Comparison of ENCODE assay signal across 19 cellular contexts in the genomic region with DNA sequence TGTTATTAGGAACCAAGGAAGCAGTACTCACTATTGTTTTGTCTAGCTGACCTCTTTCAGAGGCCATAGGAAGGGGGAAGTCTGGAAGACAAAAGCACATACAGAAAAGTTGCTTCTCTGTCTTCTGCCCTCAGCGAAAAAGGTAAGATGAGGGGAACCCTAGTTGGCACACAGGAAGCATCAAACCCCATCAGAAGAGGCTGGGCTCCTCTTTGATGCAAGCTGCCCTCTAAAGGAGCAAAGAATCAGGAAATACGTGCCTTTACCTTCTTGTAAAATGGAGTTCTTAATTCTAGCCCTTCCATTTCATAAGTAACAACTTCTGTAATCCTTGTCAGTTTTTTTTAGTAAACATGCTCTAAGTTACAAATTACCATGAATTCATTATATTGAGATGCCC. TPM values are rescaled to one million over a fixed set of nuclear protein-coding genes. Genes with fewer than 3 reads are reported as not detected.
"Had no signal": no experiment of that assay in that cellular context is flagged by ENCODE, and none has a peak within 500 bp of the region (broad histone marks: within the 10 kb centered on the region; RNA-seq: fewer than 3 reads in every experiment).

No MANE protein-coding gene starts in this region.

- H3K36me3 ChIP-seq: brain microvascular endothelial cell, esophagus muscularis mucosa, left lung, tibial artery had no signal

- H3K4me3 Mint-ChIP-seq: activated CD4-positive, alpha-beta memory T cell treated with anti-CD3 and anti-CD28 coated beads for 36 hours; naive B cell had no signal

- H3K4me3 ChIP-seq: esophagus muscularis mucosa, left lung, tibial artery had no signal

- H3K27ac ChIP-seq: brain microvascular endothelial cell, esophagus muscularis mucosa, left lung, tibial artery had no signal

- ATAC-seq: activated CD4-positive, CD25-positive, alpha-beta regulatory T cell treated with anti-CD3 and anti-CD28 coated beads, Interleukin-2, amount 50 U/mL, for 24 hours; left lung had no signal

- H3K4me1 Mint-ChIP-seq: naive B cell had no signal

- DNase-seq: activated CD4-positive, alpha-beta memory T cell treated with anti-CD3 and anti-CD28 coated beads for 36 hours; anterior cingulate cortex; brain microvascular endothelial cell; cortex of kidney; effector CD4-positive, alpha-beta T cell; hippocampal formation; left lung; mammary epithelial cell; naive B cell; nucleus accumbens; posterior cingulate gyrus; stimulated activated CD4-positive, alpha-beta T cell treated with anti-CD3 and anti-CD28 coated beads, Interleukin-4, amount 100 ng/mL, for 1 hour; tibial artery had no signal

- H3K27ac Mint-ChIP-seq: activated CD4-positive, alpha-beta memory T cell treated with anti-CD3 and anti-CD28 coated beads for 36 hours; naive B cell had no signal

- H3K4me1 ChIP-seq: esophagus muscularis mucosa, tibial artery had no signal

- H3K27me3 Mint-ChIP-seq: activated CD4-positive, alpha-beta memory T cell treated with anti-CD3 and anti-CD28 coated beads for 36 hours had no signal

- H3K27me3 ChIP-seq: brain microvascular endothelial cell, left lung, tibial artery had no signal

RNA-seq across cellular contexts. Expression of a gene that starts 12.5 kb away (rescaled TPM):
- total RNA-seq: activated CD4-positive, alpha-beta memory T cell treated with anti-CD3 and anti-CD28 coated beads for 36 hours; esophagus muscularis mucosa; glomerular endothelial cell; left lung; mammary epithelial cell; mononuclear cell; subcutaneous adipose tissue had no signal
- polyA plus RNA-seq: keratinocyte, mammary epithelial cell had no signal

RNA-seq across cellular contexts. Expression of a gene that starts 51.0 kb away (rescaled TPM):
- total RNA-seq: activated CD4-positive, alpha-beta memory T cell treated with anti-CD3 and anti-CD28 coated beads for 36 hours; glomerular endothelial cell; left lung; mammary epithelial cell; mononuclear cell had no signal
- polyA plus RNA-seq: keratinocyte, mammary epithelial cell had no signal
